1 cellular context compared by ENCODE assay signal in genomic region chr15:41990691-41991090, GRCh38.
TF ChIP-seq lines count a peak whose summit lies in the region.

No MANE protein-coding gene starts in this region.

TF ChIP-seq in H1, 55 proteins besides CTCF, POLR2A, EP300 and RAD21:
- no peak for TF ChIP-seq SRF (IDR thresholded peaks at IDR 0.05; ENCODE audit: low read depth, low read length)
- TF ChIP-seq GABPA (IDR thresholded peaks at IDR 0.05; ENCODE audit: borderline replicate concordance, insufficient read depth, low read length) = no peak
- no peak for TF ChIP-seq POU5F1 (IDR thresholded peaks at IDR 0.05; ENCODE audit: low read depth, low read length)
- no peak for TF ChIP-seq RBBP5 (IDR thresholded peaks at IDR 0.05; ENCODE audit: borderline replicate concordance, low read depth, low read length)
- TF ChIP-seq CBX8 (IDR thresholded peaks at IDR 0.05; ENCODE audit: borderline replicate concordance, low read depth, low read length) = no peak
- no peak for TF ChIP-seq SUZ12 (IDR thresholded peaks at IDR 0.05; ENCODE audit: low read length)
- no peak for TF ChIP-seq CHD2 (IDR thresholded peaks at IDR 0.05; ENCODE audit: low read length)
- no peak for TF ChIP-seq SIRT6 (IDR thresholded peaks at IDR 0.05; ENCODE audit: low read length)
